ENCODE assay signal across 13 cellular contexts in the genomic region with DNA sequence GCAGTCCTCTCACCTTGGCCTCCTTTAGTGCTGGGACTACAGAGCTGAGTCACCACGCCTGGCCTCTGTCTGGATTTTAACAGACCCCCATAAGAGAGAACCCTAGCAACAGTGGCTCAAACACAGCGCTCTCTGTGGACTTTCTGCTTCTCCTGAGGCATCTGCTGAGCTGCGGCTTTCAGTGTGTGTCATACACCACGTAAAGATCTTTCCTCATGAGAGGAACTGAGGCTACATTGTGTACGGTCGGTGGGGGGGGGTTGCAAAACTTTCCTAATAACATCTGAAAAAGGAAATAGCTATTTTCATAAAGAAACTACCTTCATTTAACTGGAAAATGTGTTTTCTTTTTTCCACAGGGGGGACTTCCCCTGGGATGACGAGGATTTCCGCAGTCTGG. TPM values are rescaled to one million over a fixed set of nuclear protein-coding genes. Genes with fewer than 3 reads are reported as not detected.
DNase-seq lines count a peak whose midpoint lies in the region; ATAC-seq and TF ChIP-seq lines count a peak whose summit lies in the region.
"Had no signal": no experiment of that assay in that cellular context is flagged by ENCODE, and none has a peak within 500 bp of the region (broad histone marks: within the 10 kb centered on the region; RNA-seq: fewer than 3 reads in every experiment).

No MANE protein-coding gene starts in this region.

- peaks cover 14% of the 10 kb centered on the region for H3K36me3 ChIP-seq in GM23338 (ENCODE audit: insufficient read depth)

- peaks cover 5% of the 10 kb centered on the region for H3K4me1 Mint-ChIP-seq in activated naive CD8-positive, alpha-beta T cell treated with anti-CD3 and anti-CD28 coated beads for 36 hours
- no peaks in the 10 kb centered on the region for H3K4me1 Mint-ChIP-seq in GM23338
- peaks cover 0 to 2% of the 10 kb centered on the region in 2 donors for H3K4me1 Mint-ChIP-seq in natural killer cell treated with Interleukin-12 subunit alpha and Interleukin-12 subunit beta and Interleukin-15 and Interleukin-18, amount 100 ng/mL, for 72 hours (ENCODE audit: low read depth in 2 of 2)

- no peaks in the 10 kb centered on the region for H3F3A ChIP-seq in GM23338 (replicated peaks; ENCODE audit: low read depth)

- H3K27ac Mint-ChIP-seq in activated naive CD8-positive, alpha-beta T cell treated with anti-CD3 and anti-CD28 coated beads for 36 hours: peak overlapping the region; percentile 25
- no peak overlapping the region for H3K27ac Mint-ChIP-seq in GM23338
- no peak overlapping the region for H3K27ac Mint-ChIP-seq in natural killer cell treated with Interleukin-12 subunit alpha and Interleukin-12 subunit beta and Interleukin-15 and Interleukin-18, amount 100 ng/mL, for 72 hours
- H3K27ac Mint-ChIP-seq: effector memory CD8-positive, alpha-beta T cell had no signal

- no peaks in the 10 kb centered on the region for H3K27me3 Mint-ChIP-seq in activated naive CD8-positive, alpha-beta T cell treated with anti-CD3 and anti-CD28 coated beads for 36 hours
- H3K27me3 Mint-ChIP-seq in GM23338 (ENCODE audit: insufficient read depth, low read depth, poor library complexity): no peaks in the 10 kb centered on the region
- H3K27me3 Mint-ChIP-seq in natural killer cell treated with Interleukin-12 subunit alpha and Interleukin-12 subunit beta and Interleukin-15 and Interleukin-18, amount 100 ng/mL, for 72 hours: no peaks in the 10 kb centered on the region
- H3K27me3 Mint-ChIP-seq: effector memory CD8-positive, alpha-beta T cell had no signal

- peaks cover 18% of the 10 kb centered on the region for H3K36me3 Mint-ChIP-seq in activated naive CD8-positive, alpha-beta T cell treated with anti-CD3 and anti-CD28 coated beads for 36 hours
- peaks cover 64% of the 10 kb centered on the region for H3K36me3 Mint-ChIP-seq in GM23338 (ENCODE audit: low read depth)
- peaks cover 12% of the 10 kb centered on the region for H3K36me3 Mint-ChIP-seq in natural killer cell treated with Interleukin-12 subunit alpha and Interleukin-12 subunit beta and Interleukin-15 and Interleukin-18, amount 100 ng/mL, for 72 hours

- peak; percentile 66 for ATAC-seq in GM18861 (IDR thresholded peaks at IDR 0.05; ENCODE audit: unreplicated experiment)
- peak; percentile 83 for ATAC-seq in HG03060 (IDR thresholded peaks at IDR 0.05; ENCODE audit: low read depth, unreplicated experiment)
- no peak for ATAC-seq in HG02610 (IDR thresholded peaks at IDR 0.05; ENCODE audit: unreplicated experiment)
- ATAC-seq in GM23338: no peak
- ATAC-seq in natural killer cell treated with Interleukin-12 subunit alpha and Interleukin-12 subunit beta and Interleukin-15 and Interleukin-18, amount 100 ng/mL, for 72 hours: no peak
- ATAC-seq: effector memory CD8-positive, alpha-beta T cell; K562 had no signal

- H2AFZ ChIP-seq in GM23338: no peak overlapping the region

- 0 out of 2 replicates have a peak, but pooled peaks cover 13% of the 10 kb centered on the region for H4K20me1 ChIP-seq in GM23338 (replicated peaks; ENCODE audit: insufficient read depth)

- no peak overlapping the region for H3K4me2 ChIP-seq in GM23338

- no peaks in the 10 kb centered on the region for H3K27me3 ChIP-seq in GM23338 (ENCODE audit: insufficient read depth)
- H3K27me3 ChIP-seq: SJCRH30 had no signal

- H3K9me2 ChIP-seq in GM23338 (ENCODE audit: insufficient read depth): no peaks in the 10 kb centered on the region

- no peaks in the 10 kb centered on the region for H3K9me3 Mint-ChIP-seq in activated naive CD8-positive, alpha-beta T cell treated with anti-CD3 and anti-CD28 coated beads for 36 hours
- H3K9me3 Mint-ChIP-seq in GM23338: no peaks in the 10 kb centered on the region; the same call in 2 of the 3 replicates
- no peaks in the 10 kb centered on the region for H3K9me3 Mint-ChIP-seq in natural killer cell treated with Interleukin-12 subunit alpha and Interleukin-12 subunit beta and Interleukin-15 and Interleukin-18, amount 100 ng/mL, for 72 hours
- H3K9me3 Mint-ChIP-seq: effector memory CD8-positive, alpha-beta T cell had no signal

- no peak for TF ChIP-seq CTCF in GM23338 (conservative IDR thresholded peaks at IDR 0.05; ENCODE audit: low read depth in 2 of 2)

- no peak overlapping the region for H3K4me3 ChIP-seq in GM23338
- H3K4me3 ChIP-seq: K562, SJCRH30 had no signal

- H3K27ac ChIP-seq in GM23338 (ENCODE audit: low read depth): no peak overlapping the region
- H3K27ac ChIP-seq: SJCRH30 had no signal

- H3K4me1 ChIP-seq in GM23338 (ENCODE audit: insufficient read depth): no peaks in the 10 kb centered on the region
- H3K4me1 ChIP-seq: SJCRH30 had no signal

- no peak overlapping the region for H3K4me3 Mint-ChIP-seq in activated naive CD8-positive, alpha-beta T cell treated with anti-CD3 and anti-CD28 coated beads for 36 hours
- H3K4me3 Mint-ChIP-seq in GM23338: no peak overlapping the region
- H3K4me3 Mint-ChIP-seq in natural killer cell treated with Interleukin-12 subunit alpha and Interleukin-12 subunit beta and Interleukin-15 and Interleukin-18, amount 100 ng/mL, for 72 hours: no peak overlapping the region
- H3K4me3 Mint-ChIP-seq: effector memory CD8-positive, alpha-beta T cell had no signal

- DNase-seq in CD1c-positive myeloid dendritic cell (ENCODE audit: extremely low spot score): peak; percentile 44
- DNase-seq in activated naive CD8-positive, alpha-beta T cell treated with anti-CD3 and anti-CD28 coated beads for 36 hours: no peak
- DNase-seq in HUDEP-2 (lab: John Stamatoyannopoulos, UW; ENCODE audit: unreplicated experiment in 76 of 76): no peak
- DNase-seq in GM23338 (ENCODE audit: low spot score): no peak
- DNase-seq in natural killer cell treated with Interleukin-12 subunit alpha and Interleukin-12 subunit beta and Interleukin-15 and Interleukin-18, amount 100 ng/mL, for 72 hours (ENCODE audit: low spot score): no peak
- DNase-seq: effector memory CD8-positive, alpha-beta T cell; NCI-H748 treated with DMSO at 0.1 percent for 48 hours; SJCRH30; stimulated activated CD4-positive, alpha-beta T cell treated with anti-CD3 and anti-CD28 coated beads, Interleukin-4, amount 100 ng/mL, for 1 hour had no signal

- peaks cover 14% of the 10 kb centered on the region for H3K79me2 ChIP-seq in GM23338 (replicated peaks; ENCODE audit: insufficient read depth)

RNA-seq across cellular contexts. Expression of a gene that starts 32.9 kb away (rescaled TPM):
- 10 to 100 TPM; 21.1 to 22.0 TPM for total RNA-seq in activated naive CD8-positive, alpha-beta T cell treated with anti-CD3 and anti-CD28 coated beads for 36 hours
- total RNA-seq in GM23338 (2014; rRNA removed; shearing (Covaris generic)): 83.5 and 89.9 TPM in 2 replicates
- polyA plus RNA-seq in GM23338 (2016; fragmentation: Nextera tagmentation; extraction: Ambion mirVana): 98.9 and 105 TPM in 2 replicates
- 10 to 100 TPM; 44.2 to 55.5 TPM for total RNA-seq in natural killer cell treated with Interleukin-12 subunit alpha and Interleukin-12 subunit beta and Interleukin-15 and Interleukin-18, amount 100 ng/mL, for 72 hours

RNA-seq across cellular contexts. Expression of a gene that starts 37.8 kb away (rescaled TPM):
- 1 to 10 TPM in 1 of 2 experiments, under 1 TPM in 1; 0.82 to 1.0 TPM for total RNA-seq in activated naive CD8-positive, alpha-beta T cell treated with anti-CD3 and anti-CD28 coated beads for 36 hours
- total RNA-seq in GM23338 (2014; rRNA removed; shearing (Covaris generic)): 69.2 and 90.8 TPM in 2 replicates
- polyA plus RNA-seq in GM23338 (2016; fragmentation: Nextera tagmentation; extraction: Ambion mirVana): 62.5 and 63.3 TPM in 2 replicates
- not detected for total RNA-seq in natural killer cell treated with Interleukin-12 subunit alpha and Interleukin-12 subunit beta and Interleukin-15 and Interleukin-18, amount 100 ng/mL, for 72 hours

RNA-seq across cellular contexts. Expression of a gene that starts 58.3 kb away (rescaled TPM):
- total RNA-seq in activated naive CD8-positive, alpha-beta T cell treated with anti-CD3 and anti-CD28 coated beads for 36 hours: not detected
- 431 and 443 TPM in 2 replicates for total RNA-seq in GM23338 (2014; rRNA removed; shearing (Covaris generic))
- 139 and 149 TPM in 2 replicates for polyA plus RNA-seq in GM23338 (2016; fragmentation: Nextera tagmentation; extraction: Ambion mirVana)
- 10 to 100 TPM in 1 of 2 donors, 1 to 10 TPM in 1; 9.6 to 10.9 TPM for total RNA-seq in natural killer cell treated with Interleukin-12 subunit alpha and Interleukin-12 subunit beta and Interleukin-15 and Interleukin-18, amount 100 ng/mL, for 72 hours

Comparison
In these comparisons a context has a peak if more than half of its experiments do, and no peak if none do; other contexts are left out.
1. ATAC-seq: peak in GM18861 (single experiment) and HG03060 (single experiment); none in HG02610 (single experiment), GM23338 (single experiment) and natural killer cell treated with Interleukin-12 subunit alpha and Interleukin-12 subunit beta and Interleukin-15 and Interleukin-18, amount 100 ng/mL, for 72 hours (0 of 2).
2. RNA of a gene that starts 37.8 kb away (total RNA-seq): 69.2 to 90.8 TPM in GM23338; 0.82 to 1.0 TPM in activated naive CD8-positive, alpha-beta T cell treated with anti-CD3 and anti-CD28 coated beads for 36 hours and not detected in natural killer cell treated with Interleukin-12 subunit alpha and Interleukin-12 subunit beta and Interleukin-15 and Interleukin-18, amount 100 ng/mL, for 72 hours; every median in the first group is over 10 times any median in the second.
3. RNA of a gene that starts 58.3 kb away (total RNA-seq): 431 to 443 TPM in GM23338; 9.6 to 10.9 TPM in natural killer cell treated with Interleukin-12 subunit alpha and Interleukin-12 subunit beta and Interleukin-15 and Interleukin-18, amount 100 ng/mL, for 72 hours and not detected in activated naive CD8-positive, alpha-beta T cell treated with anti-CD3 and anti-CD28 coated beads for 36 hours; every median in the first group is over 10 times any median in the second.